In the genomic region with DNA sequence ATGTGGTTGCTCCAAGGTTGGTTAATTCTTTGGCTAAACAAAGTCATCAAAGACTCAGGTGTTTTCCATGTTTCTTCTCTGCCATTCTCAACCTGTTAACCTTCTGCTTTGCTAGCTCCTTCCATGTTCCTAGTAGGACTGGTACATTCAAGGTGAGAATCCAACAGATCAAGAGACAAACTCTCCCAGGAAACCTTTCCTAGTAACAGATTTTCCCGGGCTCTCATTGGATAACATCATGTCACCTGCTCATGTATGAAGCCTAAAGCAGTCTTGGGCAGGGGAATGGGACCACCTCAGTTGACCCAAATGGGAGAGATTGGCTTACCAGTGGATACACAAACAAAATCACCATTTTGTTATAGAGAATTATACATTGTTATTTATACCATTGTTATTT, we compare ENCODE assay signal across 23 cellular contexts.
"Had no signal": no experiment of that assay in that cellular context is flagged by ENCODE, and none has a peak within 500 bp of the region (broad histone marks: within the 10 kb centered on the region; RNA-seq: fewer than 3 reads in every experiment).

No MANE protein-coding gene starts in this region.

- H3K27me3 Mint-ChIP-seq: dendritic cell treated with granulocyte-macrophage colony-stimulating factor and Interleukin-4, amounts not matched to agents 40 ng/mL and 50 ng/mL, for 4 days; effector memory CD8-positive, alpha-beta T cell had no signal

- H3K4me3 ChIP-seq: colonic mucosa, coronary artery, dorsolateral prefrontal cortex, esophagus muscularis mucosa, esophagus squamous epithelium, gastroesophageal sphincter, heart left ventricle had no signal

- H3K9me3 Mint-ChIP-seq: dendritic cell treated with granulocyte-macrophage colony-stimulating factor and Interleukin-4, amounts not matched to agents 40 ng/mL and 50 ng/mL, for 4 days; endodermal cell had no signal

- H3K4me1 ChIP-seq: colonic mucosa, foreskin keratinocyte had no signal

- H3K27me3 ChIP-seq: colonic mucosa, dorsolateral prefrontal cortex, esophagus muscularis mucosa, esophagus squamous epithelium, foreskin keratinocyte, gastroesophageal sphincter, heart left ventricle had no signal

- H3K4me3 Mint-ChIP-seq: dendritic cell treated with granulocyte-macrophage colony-stimulating factor and Interleukin-4, amounts not matched to agents 40 ng/mL and 50 ng/mL, for 4 days; effector memory CD8-positive, alpha-beta T cell; endodermal cell had no signal

- H3K9me3 ChIP-seq: colonic mucosa, esophagus muscularis mucosa, esophagus squamous epithelium, gastroesophageal sphincter, heart left ventricle had no signal

- H3K36me3 ChIP-seq: colonic mucosa, esophagus muscularis mucosa, esophagus squamous epithelium, gastroesophageal sphincter, heart left ventricle had no signal

- DNase-seq: colonic mucosa; cortex of kidney; dermis blood vessel endothelial cell; dorsolateral prefrontal cortex; effector CD4-positive, alpha-beta T cell; effector CD8-positive, alpha-beta T cell; effector memory CD4-positive, alpha-beta T cell; effector memory CD8-positive, alpha-beta T cell; endodermal cell; erythroblast; esophagus squamous epithelium; foreskin fibroblast; foreskin keratinocyte; foreskin melanocyte; glutamatergic neuron; head of caudate nucleus; heart left ventricle had no signal

- ATAC-seq: effector memory CD8-positive, alpha-beta T cell; esophagus mucosa; foreskin keratinocyte; gastroesophageal sphincter; heart left ventricle had no signal

- H3K27ac Mint-ChIP-seq: dendritic cell treated with granulocyte-macrophage colony-stimulating factor and Interleukin-4, amounts not matched to agents 40 ng/mL and 50 ng/mL, for 4 days; effector memory CD8-positive, alpha-beta T cell; endodermal cell had no signal

- H3K27ac ChIP-seq: colonic mucosa, coronary artery, epithelial cell of prostate, esophagus muscularis mucosa, esophagus squamous epithelium, foreskin keratinocyte, gastroesophageal sphincter had no signal
